In the genomic region with DNA sequence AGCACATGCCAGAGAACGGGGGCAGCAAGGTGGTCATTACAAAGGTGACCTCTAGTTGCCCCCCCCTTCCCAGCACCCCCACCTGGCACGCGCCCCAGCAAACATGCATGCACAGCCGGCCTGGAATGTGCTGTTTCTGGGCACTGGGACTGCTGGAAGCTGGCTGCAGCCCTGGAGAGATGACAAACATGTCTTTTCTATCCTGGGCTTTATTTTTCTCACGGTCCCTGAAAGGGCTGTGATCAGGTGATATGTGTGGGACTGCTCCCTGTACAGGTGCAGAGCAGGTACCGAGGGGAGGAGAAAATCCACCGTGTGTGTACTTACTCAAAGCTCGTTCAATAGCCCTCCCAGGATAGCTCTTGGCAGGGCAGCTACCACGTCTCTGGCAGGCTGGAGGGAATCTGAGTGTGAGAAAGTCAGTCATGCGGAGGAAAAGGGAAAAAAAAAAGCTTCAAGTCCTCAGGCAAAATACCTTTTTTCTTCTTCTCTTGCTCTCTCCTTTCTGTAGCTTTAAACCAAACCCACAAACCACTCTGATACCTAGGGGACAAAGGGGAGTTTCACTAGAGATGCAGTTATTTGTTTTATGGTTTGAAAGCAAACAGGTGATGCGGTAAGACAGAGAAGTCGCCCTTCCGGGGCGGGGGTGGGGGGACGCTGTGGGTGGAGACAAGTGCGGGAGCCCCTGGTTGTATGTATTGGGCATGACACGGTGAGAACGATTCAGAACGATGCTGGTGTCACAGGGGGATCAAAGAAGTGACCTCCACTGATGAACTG, we compare ENCODE assay signal across 9 cellular contexts. TPM values are rescaled to one million over a fixed set of nuclear protein-coding genes. Genes with fewer than 3 reads are reported as not detected.
DNase-seq lines count a peak whose midpoint lies in the region; ATAC-seq and TF ChIP-seq lines count a peak whose summit lies in the region.
"Had no signal": no experiment of that assay in that cellular context is flagged by ENCODE, and none has a peak within 500 bp of the region (broad histone marks: within the 10 kb centered on the region; RNA-seq: fewer than 3 reads in every experiment).

No MANE protein-coding gene starts in this region.

- H3K79me2 ChIP-seq in GM23248 (ENCODE audit: insufficient read depth) (no peaks in the 10 kb centered on the region), MM.1S (ENCODE audit: low read length) (no peaks in the 10 kb centered on the region), parathyroid adenoma (no peaks in the 10 kb centered on the region)

- no peaks in the 10 kb centered on the region for H3K9me2 ChIP-seq in GM23248 (ENCODE audit: insufficient read depth)
- H3K9me2 ChIP-seq in MM.1S (replicated peaks; ENCODE audit: insufficient read depth, low read length) = no peaks in the 10 kb centered on the region

- TF ChIP-seq CTCF in MM.1S (IDR thresholded peaks at IDR 0.05; ENCODE audit: low read length) (no peak; the same call in 1 of the 2 replicates), parathyroid adenoma (IDR thresholded peaks at IDR 0.05) (no peak), gastroesophageal sphincter (IDR thresholded peaks at IDR 0.05) (no peak)

- H3K9me3 ChIP-seq in GM23248 (ENCODE audit: low read depth) = no peaks in the 10 kb centered on the region
- no peaks in the 10 kb centered on the region for H3K9me3 ChIP-seq in MM.1S (replicated peaks; ENCODE audit: insufficient read depth, low read length)
- no peaks in the 10 kb centered on the region for H3K9me3 ChIP-seq in parathyroid adenoma (ENCODE audit: control insufficient read depth, low read length)
- H3K9me3 ChIP-seq in gastroesophageal sphincter = no peaks in the 10 kb centered on the region
- H3K9me3 ChIP-seq: neutrophil had no signal

- H3K36me3 ChIP-seq in GM23248 (ENCODE audit: low read depth) (no peaks in the 10 kb centered on the region), MM.1S (replicated peaks; ENCODE audit: insufficient read depth, low read length) (no peaks in the 10 kb centered on the region), parathyroid adenoma (ENCODE audit: control insufficient read depth, insufficient read depth, low read length) (no peaks in the 10 kb centered on the region), gastroesophageal sphincter (no peaks in the 10 kb centered on the region)
- H3K36me3 ChIP-seq: neutrophil had no signal

- DNase-seq in NCI-H1417 (lab: John Stamatoyannopoulos, UW) = peak; percentile 76 to 95 (median 88)
- no peak for DNase-seq in NCI-H1417 treated with DMSO at 0.1 percent for 48 hours (lab: John Stamatoyannopoulos, UW)
- DNase-seq in GM23248 = peak; percentile 42
- DNase-seq in MM.1S = peak; percentile 98
- peak in 31 of 58 donors; percentile 8 to 73 (median 41) for DNase-seq in anterior cingulate cortex (lab: John Stamatoyannopoulos, UW)
- no peak for DNase-seq in effector CD8-positive, alpha-beta T cell (lab: John Stamatoyannopoulos, UW)

- H3K4me2 ChIP-seq in GM23248 (ENCODE audit: unreplicated experiment) (no peak overlapping the region), MM.1S (ENCODE audit: low read depth, low read length) (peak overlapping the region; percentile 88), parathyroid adenoma (ENCODE audit: low read length) (peak overlapping the region; percentile 49)

- H2AFZ ChIP-seq in GM23248 = no peak overlapping the region
- H2AFZ ChIP-seq in MM.1S (ENCODE audit: low read length) = peak overlapping the region; percentile 13; the same call in 1 of the 2 replicates
- H2AFZ ChIP-seq in parathyroid adenoma = peak overlapping the region; percentile 8

- H3K4me1 ChIP-seq in GM23248 (ENCODE audit: insufficient read depth) (peaks cover 18% of the 10 kb centered on the region), MM.1S (ENCODE audit: low read length) (peaks cover 38% of the 10 kb centered on the region), parathyroid adenoma (peaks cover 17% of the 10 kb centered on the region), gastroesophageal sphincter (peaks cover 0 to 55% (median 24%) of the 10 kb centered on the region in 3 donors)

- H3F3A ChIP-seq in GM23248 (ENCODE audit: insufficient read depth) (peaks cover 9% of the 10 kb centered on the region), MM.1S (ENCODE audit: insufficient read depth, low read length) (peaks cover 55% of the 10 kb centered on the region)

- in situ Hi-C loops in GM23248 (cut with MboI) = no loop called here

- H3K9ac ChIP-seq in GM23248 = no peak overlapping the region; the same call in 1 of the 2 replicates
- peak overlapping the region; percentile 29 for H3K9ac ChIP-seq in MM.1S (ENCODE audit: low read length)
- H3K9ac ChIP-seq in parathyroid adenoma = no peak overlapping the region

- TF ChIP-seq POLR2A in gastroesophageal sphincter (IDR thresholded peaks at IDR 0.05) = no peak

- H3K27me3 ChIP-seq in GM23248 (replicated peaks; ENCODE audit: insufficient read depth) = no peaks in the 10 kb centered on the region; the same call in 1 of the 2 replicates
- H3K27me3 ChIP-seq in MM.1S (replicated peaks; ENCODE audit: insufficient read depth, low read length) = peaks cover 5% of the 10 kb centered on the region; the same call in 1 of the 2 replicates
- H3K27me3 ChIP-seq in parathyroid adenoma (ENCODE audit: control insufficient read depth, insufficient read depth, low read length) = no peaks in the 10 kb centered on the region
- H3K27me3 ChIP-seq in gastroesophageal sphincter = no peaks in the 10 kb centered on the region

- H3K27ac ChIP-seq in GM23248 (no peak overlapping the region), MM.1S (ENCODE audit: low read length) (peak overlapping the region; percentile 75), parathyroid adenoma (no peak overlapping the region), gastroesophageal sphincter (peak overlapping the region in 2 of 4 donors; percentile 4 to 48)
- H3K27ac ChIP-seq: neutrophil had no signal

- H3K4me3 ChIP-seq in GM23248 (no peak overlapping the region), MM.1S (ENCODE audit: low read length) (peak overlapping the region; percentile 43), parathyroid adenoma (ENCODE audit: low read depth, low read length) (peak overlapping the region; percentile 15), gastroesophageal sphincter (no peak overlapping the region)

- no peak for TF ChIP-seq EP300 in gastroesophageal sphincter (IDR thresholded peaks at IDR 0.05)

- ATAC-seq in gastroesophageal sphincter = no peak

- WGBS in GM23248 (ENCODE audit: low coverage in 1 of 2, low lambda C conversion rate in 2 of 2, missing lambda C conversion rate in 2 of 2), 2 experiments = 56% methylated on average over 17 to 19 of the region's 19 CpGs
- WGBS in gastroesophageal sphincter (ENCODE audit: low coverage in 1 of 2), 2 donors = 37 to 60% methylated on average over 2 to 13 of the region's 19 CpGs

- H4K20me1 ChIP-seq in GM23248 (ENCODE audit: insufficient read depth) (no peaks in the 10 kb centered on the region), MM.1S (ENCODE audit: insufficient read depth, low read length) (no peaks in the 10 kb centered on the region)

RNA-seq across cellular contexts. Expression of a gene that starts 5.0 kb away (rescaled TPM):
- total RNA-seq in GM23248 (2014; rRNA removed; shearing (Covaris generic)) = 13.0 and 13.8 TPM in 2 replicates
- 8.8 and 10.3 TPM in 2 replicates for polyA plus RNA-seq in GM23248 (2016; fragmentation: Nextera tagmentation; extraction: Ambion mirVana)
- 10 to 100 TPM in 3 of 4 donors, 1 to 10 TPM in 1; 9.6 to 31.5 (median 15.4) TPM for total RNA-seq in gastroesophageal sphincter

Comparison
In these comparisons a context has a peak if more than half of its experiments do, and no peak if none do; other contexts are left out.
1. DNase-seq: peak in NCI-H1417 (3 of 3), GM23248 (single experiment), MM.1S (single experiment) and anterior cingulate cortex (31 of 58); none in NCI-H1417 treated with DMSO at 0.1 percent for 48 hours (single experiment) and effector CD8-positive, alpha-beta T cell (single experiment).
2. H3K4me3 ChIP-seq: peak in MM.1S (single experiment) and parathyroid adenoma (single experiment); none in GM23248 (single experiment) and gastroesophageal sphincter (0 of 2).